19 cellular contexts compared by ENCODE assay signal in genomic region chr2:37894047-37894446, GRCh38. TPM values are rescaled to one million over a fixed set of nuclear protein-coding genes. Genes with fewer than 3 reads are reported as not detected.
A peak's percentile ranks its signal among the peaks of the same experiment; 100 is the strongest.
DNase-seq lines count a peak whose midpoint lies in the region; ATAC-seq and TF ChIP-seq lines count a peak whose summit lies in the region.
"Had no signal": no experiment of that assay in that cellular context is flagged by ENCODE, and none has a peak within 500 bp of the region (broad histone marks: within the 10 kb centered on the region; RNA-seq: fewer than 3 reads in every experiment).

No MANE protein-coding gene starts in this region.

- no peaks in the 10 kb centered on the region for H3K79me2 ChIP-seq in SK-N-SH (ENCODE audit: insufficient read depth)

- H3K4me2 ChIP-seq in SK-N-SH, result no peak overlapping the region

- H3K4me1 Mint-ChIP-seq in stimulated activated naive CD8-positive, alpha-beta T cell treated with anti-CD3 and anti-CD28 coated beads, Interleukin-15, amount 100 ng/mL, for 72 hours, result peaks cover 39% of the 10 kb centered on the region
- H3K4me1 Mint-ChIP-seq in memory B cell, result peaks cover 32% of the 10 kb centered on the region
- H3K4me1 Mint-ChIP-seq in naive thymus-derived CD4-positive, alpha-beta T cell, result peaks cover 24 to 49% (median 41%) of the 10 kb centered on the region in 7 donors

- peak overlapping the region; percentile 1; the same call in 1 of the 2 replicates for H2AFZ ChIP-seq in SK-N-SH (ENCODE audit: low read depth)

- H3K4me1 ChIP-seq in SK-N-SH (ENCODE audit: control insufficient read depth in 1 of 2, insufficient read depth in 2 of 2, low read depth in 1 of 2, low read length in 1 of 2), result peaks cover 6 to 12% of the 10 kb centered on the region in 2 experiments; a peak in 3 of 4 replicates
- peaks cover 25 to 33% of the 10 kb centered on the region in 2 donors for H3K4me1 ChIP-seq in naive thymus-derived CD4-positive, alpha-beta T cell (ENCODE audit: control insufficient read depth in 2 of 2, insufficient read depth in 2 of 2, low read length in 2 of 2)

- no peak overlapping the region for H3K4me3 Mint-ChIP-seq in stimulated activated naive CD8-positive, alpha-beta T cell treated with anti-CD3 and anti-CD28 coated beads, Interleukin-15, amount 100 ng/mL, for 72 hours
- no peak overlapping the region for H3K4me3 Mint-ChIP-seq in memory B cell
- H3K4me3 Mint-ChIP-seq in naive thymus-derived CD4-positive, alpha-beta T cell, result peak overlapping the region in 1 of 10 donors; percentile 75
- H3K4me3 Mint-ChIP-seq: B cell had no signal

- no peak for ATAC-seq in SK-N-SH treated with all-trans-retinoic acid at 6 μM for 48 hours
- ATAC-seq in stimulated activated naive CD8-positive, alpha-beta T cell treated with anti-CD3 and anti-CD28 coated beads, Interleukin-15, Interleukin-2, amounts not matched to agents 100 U/mL and 50 U/mL, for 24 hours, result peak; percentile 71
- no peak for ATAC-seq in stimulated activated naive CD8-positive, alpha-beta T cell treated with anti-CD3 and anti-CD28 coated beads, Interleukin-15, amount 100 ng/mL, for 72 hours
- ATAC-seq in memory B cell (ENCODE audit: low read depth), result no peak
- ATAC-seq in naive thymus-derived CD4-positive, alpha-beta T cell, result no peak

- H3K27ac Mint-ChIP-seq in stimulated activated naive CD8-positive, alpha-beta T cell treated with anti-CD3 and anti-CD28 coated beads, Interleukin-15, amount 100 ng/mL, for 72 hours, result no peak overlapping the region
- peak overlapping the region; percentile 22 for H3K27ac Mint-ChIP-seq in memory B cell
- peak overlapping the region in 1 of 9 donors; percentile 53 for H3K27ac Mint-ChIP-seq in naive thymus-derived CD4-positive, alpha-beta T cell

- no peaks in the 10 kb centered on the region for H4K20me1 ChIP-seq in SK-N-SH (ENCODE audit: insufficient read depth)

- no peaks in the 10 kb centered on the region for H3K36me3 Mint-ChIP-seq in memory B cell
- no peaks in the 10 kb centered on the region for H3K36me3 Mint-ChIP-seq in naive thymus-derived CD4-positive, alpha-beta T cell

- no peaks in the 10 kb centered on the region for H3K9me3 ChIP-seq in SK-N-SH
- H3K9me3 ChIP-seq in naive thymus-derived CD4-positive, alpha-beta T cell (ENCODE audit: control insufficient read depth in 2 of 3, low read length in 3 of 3), result no peaks in the 10 kb centered on the region
- H3K9me3 ChIP-seq: spleen, tibial nerve had no signal

- intact Hi-C loops in naive thymus-derived CD4-positive, alpha-beta T cell (cut with micrococcal nuclease), result loop anchor here (5.0 kb wide), 3 partner anchors 482 to 613 kb away; no protein-coding TSS in a partner anchor

- no peak overlapping the region for H3K4me3 ChIP-seq in SK-N-SH (ENCODE audit: low read depth in 2 of 2, low read length in 1 of 2)
- H3K4me3 ChIP-seq in naive thymus-derived CD4-positive, alpha-beta T cell (ENCODE audit: low read length), result no peak overlapping the region
- H3K4me3 ChIP-seq: cardiac muscle cell, spleen, tibial nerve had no signal

- H3K27me3 ChIP-seq in SK-N-SH (ENCODE audit: insufficient read depth), result no peaks in the 10 kb centered on the region
- no peaks in the 10 kb centered on the region for H3K27me3 ChIP-seq in naive thymus-derived CD4-positive, alpha-beta T cell (ENCODE audit: control insufficient read depth in 2 of 2, insufficient read depth in 2 of 2, low read length in 2 of 2)
- H3K27me3 ChIP-seq: cardiac muscle cell, spleen, tibial nerve had no signal

- TF ChIP-seq EP300 in SK-N-SH (IDR thresholded peaks at IDR 0.05; ENCODE audit: borderline replicate concordance in 1 of 2, low read depth in 1 of 2, low read length in 1 of 2), result no peak

- H3K36me3 ChIP-seq in SK-N-SH (replicated peaks in 1 of 2; ENCODE audit: control insufficient read depth in 1 of 2, insufficient read depth in 2 of 2, low read length in 1 of 2), result no peaks in the 10 kb centered on the region
- no peaks in the 10 kb centered on the region for H3K36me3 ChIP-seq in naive thymus-derived CD4-positive, alpha-beta T cell (ENCODE audit: control insufficient read depth in 2 of 3, insufficient read depth in 3 of 3, low read length in 3 of 3)
- H3K36me3 ChIP-seq: cardiac muscle cell, spleen, tibial nerve had no signal

- no peaks in the 10 kb centered on the region for H3K27me3 Mint-ChIP-seq in stimulated activated naive CD8-positive, alpha-beta T cell treated with anti-CD3 and anti-CD28 coated beads, Interleukin-15, amount 100 ng/mL, for 72 hours
- no peaks in the 10 kb centered on the region for H3K27me3 Mint-ChIP-seq in memory B cell
- H3K27me3 Mint-ChIP-seq in naive thymus-derived CD4-positive, alpha-beta T cell, result peaks cover 0 to 18% (median 0%) of the 10 kb centered on the region in 5 donors
- H3K27me3 Mint-ChIP-seq: B cell had no signal

- CTCF ChIA-PET in SK-N-SH (lab: Yijun Ruan, JAX), result interaction anchor here (0.6 to 7.8 kb wide), 12 partner anchors 10 to 726 kb away, joined by 3 to 58 read pairs (median 4); partner anchors contain the start of gene CDC42EP3
- CTCF ChIA-PET in naive thymus-derived CD4-positive, alpha-beta T cell (lab: Charles Lee), result interaction anchor here (1.8 kb wide), 1 partner anchor 17 kb away, joined by 7 read pairs; no protein-coding TSS in a partner anchor

- no peak for TF ChIP-seq CTCF in SK-N-SH (IDR thresholded peaks at IDR 0.05)

- no peaks in the 10 kb centered on the region for H3K9me2 ChIP-seq in SK-N-SH

- POLR2A ChIA-PET in SK-N-SH (lab: Yijun Ruan, JAX), result no interaction called here
- POLR2A ChIA-PET in naive thymus-derived CD4-positive, alpha-beta T cell (lab: Charles Lee), result interaction anchor here (0.8 kb wide), 1 partner anchor 8 kb away, joined by 3 read pairs; no protein-coding TSS in a partner anchor

- H3K27ac ChIP-seq in SK-N-SH (ENCODE audit: low read depth in 2 of 2, low read length in 1 of 2), result no peak overlapping the region; a peak in 1 of 4 replicates
- H3K27ac ChIP-seq in naive thymus-derived CD4-positive, alpha-beta T cell (ENCODE audit: low read depth, low read length), result no peak overlapping the region
- H3K27ac ChIP-seq: cardiac muscle cell, RWPE1, spleen had no signal

- H3K9me3 Mint-ChIP-seq in stimulated activated naive CD8-positive, alpha-beta T cell treated with anti-CD3 and anti-CD28 coated beads, Interleukin-15, amount 100 ng/mL, for 72 hours, result no peaks in the 10 kb centered on the region
- H3K9me3 Mint-ChIP-seq in memory B cell, result no peaks in the 10 kb centered on the region
- H3K9me3 Mint-ChIP-seq in naive thymus-derived CD4-positive, alpha-beta T cell, result no peaks in the 10 kb centered on the region

- no peak for TF ChIP-seq RAD21 in SK-N-SH (IDR thresholded peaks at IDR 0.05; ENCODE audit: low read length)

- 97% methylated on average over 7 of the region's 7 CpGs for WGBS in SK-N-SH (ENCODE audit: low lambda C conversion rate)

- no peak for DNase-seq in SK-N-SH
- no peak for DNase-seq in stimulated activated naive CD8-positive, alpha-beta T cell treated with anti-CD3 and anti-CD28 coated beads, Interleukin-15, Interleukin-2, amounts not matched to agents 100 U/mL and 50 U/mL, for 24 hours
- DNase-seq in stimulated activated naive CD8-positive, alpha-beta T cell treated with anti-CD3 and anti-CD28 coated beads, Interleukin-15, amount 100 ng/mL, for 72 hours, result no peak
- no peak for DNase-seq in memory B cell (ENCODE audit: low spot score in 2 of 2)
- no peak for DNase-seq in HPDE6-E6E7 (ENCODE audit: extremely low spot score)
- DNase-seq in C1 segment of cervical spinal cord (lab: John Stamatoyannopoulos, UW), result no peak
- DNase-seq in naive thymus-derived CD4-positive, alpha-beta T cell, result no peak
- DNase-seq: 8988T, amniotic stem cell, Calu3, KBM-7, NCI-H2029 treated with DMSO at 0.1 percent for 48 hours, NCI-H446 treated with DMSO at 0.1 percent for 48 hours, spleen had no signal

- H3K9ac ChIP-seq in SK-N-SH, result no peak overlapping the region

- no peaks in the 10 kb centered on the region for H3F3A ChIP-seq in SK-N-SH (replicated peaks; ENCODE audit: insufficient read depth)

TF ChIP-seq in SK-N-SH, 30 proteins besides CTCF, POLR2A, EP300 and RAD21 (continues in another document):
- no peak for TF ChIP-seq CHD2 (IDR thresholded peaks at IDR 0.05; ENCODE audit: low read length, partially characterized antibody)
- TF ChIP-seq TCF12 (IDR thresholded peaks at IDR 0.05), result no peak
- TF ChIP-seq, protein P1, sequence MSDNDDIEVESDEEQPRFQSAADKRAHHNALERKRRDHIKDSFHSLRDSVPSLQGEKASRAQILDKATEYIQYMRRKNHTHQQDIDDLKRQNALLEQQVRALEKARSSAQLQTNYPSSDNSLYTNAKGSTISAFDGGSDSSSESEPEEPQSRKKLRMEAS (IDR thresholded peaks at IDR 0.05; ENCODE audit: low read depth), result no peak
- TF ChIP-seq RXRA (IDR thresholded peaks at IDR 0.05; ENCODE audit: borderline replicate concordance, low read depth), result no peak
- TF ChIP-seq MXI1 (IDR thresholded peaks at IDR 0.05; ENCODE audit: low read depth, low read length), result no peak
- TF ChIP-seq GATA2 (CRISPR knock-in tag; IDR thresholded peaks at IDR 0.05), result no peak

TF ChIP-seq in SK-N-SH treated with all-trans-retinoic acid at 6 μM for 48 hours, 23 proteins besides CTCF, POLR2A, EP300 and RAD21 (continues in another document):
- no peak for TF ChIP-seq CREB5 (CRISPR knock-in tag; IDR thresholded peaks at IDR 0.05; ENCODE audit: low read depth)
- no peak for TF ChIP-seq TOX (CRISPR knock-in tag; IDR thresholded peaks at IDR 0.05; ENCODE audit: borderline replicate concordance)
- no peak for TF ChIP-seq RARB (CRISPR knock-in tag; IDR thresholded peaks at IDR 0.05)
- TF ChIP-seq SNAI2 (CRISPR knock-in tag; IDR thresholded peaks at IDR 0.05), result no peak
- TF ChIP-seq PPARA (CRISPR knock-in tag; IDR thresholded peaks at IDR 0.05; ENCODE audit: borderline replicate concordance), result no peak
- TF ChIP-seq ZNF70 (CRISPR knock-in tag; IDR thresholded peaks at IDR 0.05), result no peak
- no peak for TF ChIP-seq ZNF8 (CRISPR knock-in tag; IDR thresholded peaks at IDR 0.05)
- TF ChIP-seq ZFP30 (CRISPR knock-in tag; IDR thresholded peaks at IDR 0.05), result no peak
- TF ChIP-seq GLIS3 (CRISPR knock-in tag; IDR thresholded peaks at IDR 0.05), result no peak
- TF ChIP-seq TCF4 (CRISPR knock-in tag; IDR thresholded peaks at IDR 0.05; ENCODE audit: borderline replicate concordance), result no peak

RNA-seq across cellular contexts. Expression of gene RMDN2, which starts 31.0 kb away (rescaled TPM):
- polyA plus RNA-seq in SK-N-SH (2012; rRNA removed), result 7.3 and 15.3 TPM in 2 replicates
- polyA plus RNA-seq in SK-N-SH (2012; cell fraction: cytosol; rRNA removed), result 13.7 and 24.4 TPM in 2 replicates
- 7.1 and 18.5 TPM in 2 replicates for polyA plus RNA-seq in SK-N-SH (2012; cell fraction: nucleus; rRNA removed)
- total RNA-seq in naive thymus-derived CD4-positive, alpha-beta T cell, result 1 to 10 TPM in 4 of 5 experiments, under 1 TPM in 1; 0.39 to 8.1 (median 5.1) TPM
- polyA plus RNA-seq in naive thymus-derived CD4-positive, alpha-beta T cell, result 1 to 10 TPM; 3.1 to 7.3 TPM
